ENCODE assay signal across 20 cellular contexts in genomic region chr2:194539436-194539835, GRCh38.
"Had no signal": no experiment of that assay in that cellular context is flagged by ENCODE, and none has a peak within 500 bp of the region (broad histone marks: within the 10 kb centered on the region; RNA-seq: fewer than 3 reads in every experiment).

No MANE protein-coding gene starts in this region.

- ATAC-seq: left colon; stimulated activated naive B cell treated with anti-CD40 and anti-IgM and Interleukin-4, amounts not matched to agents 10 μg/mL and 1 μg/mL and 100 μg/mL, for 72 hours had no signal

- H3K27me3 ChIP-seq: sigmoid colon, testis, vagina had no signal

- H3K27me3 Mint-ChIP-seq: activated B cell treated with CpG ODN at 0.5 μM for 24 hours; activated CD4-positive, alpha-beta memory T cell treated with anti-CD3 and anti-CD28 coated beads, Interleukin-2, amount 10 ng/mL, durations not matched to agents 7 days and 5 days; activated naive CD4-positive, alpha-beta T cell treated with anti-CD3 and anti-CD28 coated beads, Interleukin-2, amount 10 ng/mL, durations not matched to agents 7 days and 5 days; memory B cell; stimulated activated naive B cell treated with anti-CD40 and anti-IgM and Interleukin-4, amounts not matched to agents 10 μg/mL and 1 μg/mL and 100 μg/mL, for 72 hours had no signal

- H3K27ac Mint-ChIP-seq: activated B cell treated with CpG ODN at 0.5 μM for 24 hours; activated CD4-positive, alpha-beta memory T cell treated with anti-CD3 and anti-CD28 coated beads, Interleukin-2, amount 10 ng/mL, durations not matched to agents 7 days and 5 days; activated naive CD4-positive, alpha-beta T cell treated with anti-CD3 and anti-CD28 coated beads, Interleukin-2, amount 10 ng/mL, durations not matched to agents 7 days and 5 days; memory B cell; naive B cell; stimulated activated naive B cell treated with anti-CD40 and anti-IgM and Interleukin-4, amounts not matched to agents 10 μg/mL and 1 μg/mL and 100 μg/mL, for 72 hours had no signal

- H3K4me3 ChIP-seq: sigmoid colon, testis, vagina had no signal

- H3K4me1 ChIP-seq: sigmoid colon, testis, vagina had no signal

- H3K27ac ChIP-seq: sigmoid colon, testis, vagina had no signal

- H3K9me3 Mint-ChIP-seq: activated CD4-positive, alpha-beta memory T cell treated with anti-CD3 and anti-CD28 coated beads, Interleukin-2, amount 10 ng/mL, durations not matched to agents 7 days and 5 days; activated naive CD4-positive, alpha-beta T cell treated with anti-CD3 and anti-CD28 coated beads, Interleukin-2, amount 10 ng/mL, durations not matched to agents 7 days and 5 days had no signal

- DNase-seq: activated B cell treated with CpG ODN at 0.5 μM for 24 hours; activated CD4-positive, alpha-beta memory T cell treated with anti-CD3 and anti-CD28 coated beads, Interleukin-2, amount 10 ng/mL, durations not matched to agents 7 days and 5 days; activated CD4-positive, alpha-beta T cell treated with anti-CD3 and anti-CD28 coated beads for 4 hours; activated effector memory CD4-positive, alpha-beta T cell treated with anti-CD3 and anti-CD28 coated beads, Interleukin-2, amount 50 U/mL, for 16 hours; activated naive CD4-positive, alpha-beta T cell treated with anti-CD3 and anti-CD28 coated beads, Interleukin-2, amount 10 ng/mL, durations not matched to agents 7 days and 5 days; activated T-cell treated with anti-CD3 and anti-CD28 coated beads for 4 hours; cortex of kidney; foreskin fibroblast; left colon; naive B cell; sigmoid colon; stimulated activated CD4-positive, alpha-beta T cell treated with anti-CD3 and anti-CD28 coated beads, Interleukin-2, amount 100 ng/mL, for 48 hours; stimulated activated CD8-positive, alpha-beta memory T cell treated with anti-CD3 and anti-CD28 coated beads, Interleukin-4, amount 100 ng/mL, for 48 hours; stimulated activated naive B cell treated with anti-CD40 and anti-IgM and Interleukin-4, amounts not matched to agents 10 μg/mL and 1 μg/mL and 100 μg/mL, for 72 hours; T-helper 1 cell; testis; trophoblast cell had no signal

- H3K4me3 Mint-ChIP-seq: activated B cell treated with CpG ODN at 0.5 μM for 24 hours; activated CD4-positive, alpha-beta memory T cell treated with anti-CD3 and anti-CD28 coated beads, Interleukin-2, amount 10 ng/mL, durations not matched to agents 7 days and 5 days; activated naive CD4-positive, alpha-beta T cell treated with anti-CD3 and anti-CD28 coated beads, Interleukin-2, amount 10 ng/mL, durations not matched to agents 7 days and 5 days; memory B cell; naive B cell; neural crest cell; stimulated activated naive B cell treated with anti-CD40 and anti-IgM and Interleukin-4, amounts not matched to agents 10 μg/mL and 1 μg/mL and 100 μg/mL, for 72 hours had no signal

- H3K36me3 ChIP-seq: sigmoid colon, vagina had no signal

- H3K9me3 ChIP-seq: testis, vagina had no signal

- H3K36me3 Mint-ChIP-seq: activated naive CD4-positive, alpha-beta T cell treated with anti-CD3 and anti-CD28 coated beads, Interleukin-2, amount 10 ng/mL, durations not matched to agents 7 days and 5 days; memory B cell; naive B cell; stimulated activated naive B cell treated with anti-CD40 and anti-IgM and Interleukin-4, amounts not matched to agents 10 μg/mL and 1 μg/mL and 100 μg/mL, for 72 hours had no signal

- H3K4me1 Mint-ChIP-seq: activated B cell treated with CpG ODN at 0.5 μM for 24 hours; activated CD4-positive, alpha-beta memory T cell treated with anti-CD3 and anti-CD28 coated beads, Interleukin-2, amount 10 ng/mL, durations not matched to agents 7 days and 5 days; activated naive CD4-positive, alpha-beta T cell treated with anti-CD3 and anti-CD28 coated beads, Interleukin-2, amount 10 ng/mL, durations not matched to agents 7 days and 5 days; memory B cell; naive B cell; neural crest cell; stimulated activated naive B cell treated with anti-CD40 and anti-IgM and Interleukin-4, amounts not matched to agents 10 μg/mL and 1 μg/mL and 100 μg/mL, for 72 hours had no signal
